ENCODE assay signal across 28 cellular contexts in the genomic region with DNA sequence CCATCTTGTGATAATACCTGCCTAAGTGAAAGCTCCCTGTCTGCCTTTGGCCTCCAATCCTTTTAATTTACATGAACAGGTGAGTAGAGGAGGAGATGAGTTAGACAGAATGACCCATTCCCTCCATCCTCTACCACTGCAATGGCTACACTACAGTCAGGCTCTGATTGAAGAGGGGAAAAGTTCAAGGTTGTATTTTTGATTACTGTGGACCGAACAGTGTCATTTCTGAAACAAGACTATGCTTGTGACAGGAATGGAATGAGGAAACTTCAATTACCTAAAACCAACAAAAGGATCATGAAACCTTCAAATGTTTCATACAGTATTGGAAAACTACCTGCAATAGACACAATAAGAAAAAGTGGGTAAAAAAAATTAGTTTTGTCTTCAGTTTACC.
"Had no signal": no experiment of that assay in that cellular context is flagged by ENCODE, and none has a peak within 500 bp of the region (broad histone marks: within the 10 kb centered on the region; RNA-seq: fewer than 3 reads in every experiment).

No MANE protein-coding gene starts in this region.

- H3K4me1 ChIP-seq: adrenal gland, SJCRH30 had no signal

- H3K27ac ChIP-seq: adrenal gland, brain microvascular endothelial cell, cardiac muscle cell, SJCRH30, SK-N-MC had no signal

- H3K27me3 Mint-ChIP-seq: activated CD4-positive, alpha-beta T cell treated with anti-CD3 and anti-CD28 coated beads, Interleukin-2, amount 10 ng/mL, durations not matched to agents 24 days and 14 days; activated CD8-positive, alpha-beta T cell treated with anti-CD3 and anti-CD28 coated beads for 36 hours; activated T-cell treated with anti-CD3 and anti-CD28 coated beads, Interleukin-2, amount 50 U/mL, for 24 hours had no signal

- H3K27ac Mint-ChIP-seq: activated CD4-positive, alpha-beta T cell treated with anti-CD3 and anti-CD28 coated beads, Interleukin-2, amount 10 ng/mL, durations not matched to agents 24 days and 14 days; activated CD8-positive, alpha-beta T cell treated with anti-CD3 and anti-CD28 coated beads for 36 hours; activated naive CD4-positive, alpha-beta T cell treated with anti-CD3 and anti-CD28 coated beads, Interleukin-2, amount 50 U/mL, for 72 hours; activated T-cell treated with anti-CD3 and anti-CD28 coated beads, Interleukin-2, amount 50 U/mL, for 24 hours; activated T-helper 2 cell treated with anti-CD3 and anti-CD28 coated beads, Interferon-gamma antibody, Interleukin-2, Interleukin-4, amounts not matched to agents 10 μg/mL and 5 μg/mL and 100 μg/mL, durations not matched to agents 14 hours and 24 hours and 36 hours; T-helper 1 cell treated with Interleukin-12 subunit alpha and Interleukin-12 subunit beta and Interleukin-4 antibody, amounts not matched to agents 30 μg/mL and 1 μg/mL, for 36 hours; T-helper 2 cell treated with Interferon-gamma antibody and Interleukin-4, amounts not matched to agents 5 μg/mL and 100 μg/mL, for 36 hours had no signal

- ATAC-seq: activated CD8-positive, alpha-beta T cell treated with anti-CD3 and anti-CD28 coated beads for 36 hours; activated naive CD4-positive, alpha-beta T cell treated with anti-CD3 and anti-CD28 coated beads, Interleukin-2, amount 50 U/mL, for 72 hours; Panc1 had no signal

- H3K4me1 Mint-ChIP-seq: activated CD4-positive, alpha-beta T cell treated with anti-CD3 and anti-CD28 coated beads, Interleukin-2, amount 10 ng/mL, durations not matched to agents 24 days and 14 days had no signal

- H3K27me3 ChIP-seq: adrenal gland, brain microvascular endothelial cell, cardiac muscle cell, MG63, SJCRH30 had no signal

- H3K36me3 Mint-ChIP-seq: activated naive CD4-positive, alpha-beta T cell treated with anti-CD3 and anti-CD28 coated beads, Interleukin-2, amount 50 U/mL, for 72 hours had no signal

- H3K36me3 ChIP-seq: adrenal gland, brain microvascular endothelial cell, cardiac muscle cell, MG63, SJCRH30 had no signal

- FAIRE-seq: TTC549 had no signal

- H3K9me3 ChIP-seq: adrenal gland, MG63, SJCRH30 had no signal

- DNase-seq: activated CD4-positive, alpha-beta T cell treated with anti-CD3 and anti-CD28 coated beads, Interleukin-2, amount 10 ng/mL, durations not matched to agents 24 days and 14 days; activated CD4-positive, alpha-beta T cell treated with anti-CD3 and anti-CD28 coated beads, Interleukin-2, amount 50 U/mL, for 4 hours; activated CD8-positive, alpha-beta T cell treated with anti-CD3 and anti-CD28 coated beads for 36 hours; activated gamma-delta T cell; activated naive CD4-positive, alpha-beta T cell treated with Interleukin-2 at 50 U/mL for 16 hours; activated T-cell treated with anti-CD3 and anti-CD28 coated beads, Interleukin-2, amount 50 U/mL, for 24 hours; adrenal gland; anterior cingulate cortex; brain microvascular endothelial cell; Karpas-422; MG63; NCI-H1048; NCI-H1105 treated with DMSO at 0.1 percent for 48 hours; NCI-H1436; NCI-H1694 treated with DMSO at 0.1 percent for 48 hours; NCI-H2029; NCI-H345; NCI-H524 treated with DMSO at 0.1 percent for 48 hours; SHP77; SJCRH30 had no signal

- H3K4me3 ChIP-seq: adrenal gland, cardiac muscle cell, MG63, SJCRH30, SK-N-MC had no signal

- H3K9me3 Mint-ChIP-seq: activated CD4-positive, alpha-beta T cell treated with anti-CD3 and anti-CD28 coated beads, Interleukin-2, amount 10 ng/mL, durations not matched to agents 24 days and 14 days; activated CD8-positive, alpha-beta T cell treated with anti-CD3 and anti-CD28 coated beads for 36 hours; activated naive CD4-positive, alpha-beta T cell treated with anti-CD3 and anti-CD28 coated beads, Interleukin-2, amount 50 U/mL, for 72 hours; activated T-cell treated with anti-CD3 and anti-CD28 coated beads, Interleukin-2, amount 50 U/mL, for 24 hours; activated T-helper 2 cell treated with anti-CD3 and anti-CD28 coated beads, Interferon-gamma antibody, Interleukin-2, Interleukin-4, amounts not matched to agents 10 μg/mL and 5 μg/mL and 100 μg/mL, durations not matched to agents 14 hours and 24 hours and 36 hours; T-helper 1 cell treated with Interleukin-12 subunit alpha and Interleukin-12 subunit beta and Interleukin-4 antibody, amounts not matched to agents 30 μg/mL and 1 μg/mL, for 36 hours; T-helper 2 cell treated with Interferon-gamma antibody and Interleukin-4, amounts not matched to agents 5 μg/mL and 100 μg/mL, for 36 hours had no signal

- H3K4me3 Mint-ChIP-seq: activated CD4-positive, alpha-beta T cell treated with anti-CD3 and anti-CD28 coated beads, Interleukin-2, amount 10 ng/mL, durations not matched to agents 24 days and 14 days; activated CD8-positive, alpha-beta T cell treated with anti-CD3 and anti-CD28 coated beads for 36 hours; activated T-cell treated with anti-CD3 and anti-CD28 coated beads, Interleukin-2, amount 50 U/mL, for 24 hours; T-helper 1 cell treated with Interleukin-12 subunit alpha and Interleukin-12 subunit beta and Interleukin-4 antibody, amounts not matched to agents 30 μg/mL and 1 μg/mL, for 36 hours; T-helper 2 cell treated with Interferon-gamma antibody and Interleukin-4, amounts not matched to agents 5 μg/mL and 100 μg/mL, for 36 hours had no signal
